Comparison of ENCODE assay signal across 20 cellular contexts in the genomic region with DNA sequence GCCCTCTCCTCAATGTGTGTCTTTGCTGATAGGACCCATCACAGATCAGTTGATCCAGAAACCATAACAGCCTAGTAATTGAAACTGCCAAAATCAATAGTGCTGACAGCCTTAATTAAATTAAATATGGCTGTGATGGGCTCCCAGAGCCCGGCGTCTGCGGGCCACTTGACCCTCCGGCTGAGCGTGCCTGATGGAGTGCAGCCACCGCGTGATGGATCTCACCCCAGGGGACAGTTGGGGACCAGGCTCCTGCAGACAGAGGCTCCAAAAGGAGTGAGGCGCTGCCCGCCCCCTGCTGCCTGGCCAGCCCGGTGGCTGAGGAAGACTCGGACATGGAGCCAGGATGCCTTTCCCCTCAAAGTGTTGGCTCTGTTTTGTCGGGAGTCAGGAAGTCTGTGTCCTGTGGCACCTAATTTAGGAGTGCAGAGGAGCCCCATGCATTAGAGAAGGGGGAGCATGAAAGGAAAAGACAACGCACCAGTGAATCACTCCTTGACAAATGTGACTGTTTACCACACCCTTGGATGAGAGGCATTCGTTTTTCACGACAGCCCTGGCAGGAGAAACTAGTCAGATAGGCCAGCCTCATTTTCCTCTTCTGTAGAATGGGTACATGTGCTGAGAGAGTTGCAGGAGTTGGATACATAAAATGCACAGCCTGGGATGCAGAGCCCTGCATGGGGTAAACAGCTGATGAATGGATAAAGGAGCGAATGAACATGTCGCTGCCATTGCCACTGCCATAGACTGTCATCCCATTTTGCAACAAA. TPM values are rescaled to one million over a fixed set of nuclear protein-coding genes. Genes with fewer than 3 reads are reported as not detected.
DNase-seq lines count a peak whose midpoint lies in the region; ATAC-seq and TF ChIP-seq lines count a peak whose summit lies in the region.
"Had no signal": no experiment of that assay in that cellular context is flagged by ENCODE, and none has a peak within 500 bp of the region (broad histone marks: within the 10 kb centered on the region; RNA-seq: fewer than 3 reads in every experiment).

No MANE protein-coding gene starts in this region.

- H3K4me2 ChIP-seq in trophoblast cell (ENCODE audit: low read length) = no peak overlapping the region
- H3K4me2 ChIP-seq: BLaER1 treated with 17β-estradiol and CSF1 and Interleukin-3, amounts not matched to agents 10 nM and 100 nM had no signal

- no peak overlapping the region for H2BK5ac ChIP-seq in trophoblast cell (ENCODE audit: low read depth, low read length, poor library complexity)

- no peak for TF ChIP-seq POLR2A in prostate gland (IDR thresholded peaks at IDR 0.05)

- no peaks in the 10 kb centered on the region for H3K4me1 ChIP-seq in prostate gland (replicated peaks)
- no peaks in the 10 kb centered on the region for H3K4me1 ChIP-seq in trophoblast cell (ENCODE audit: control insufficient read depth in 1 of 2, insufficient read depth in 2 of 2, low read length in 2 of 2)

- WGBS in prostate gland = 77% methylated on average over 17 of the region's 17 CpGs
- no CpG with 5 or more reads among the region's 17 CpGs for WGBS in trophoblast cell (ENCODE audit: extremely low coverage, insufficient coverage, insufficient read length)

- no peak overlapping the region for H4K12ac ChIP-seq in trophoblast cell (ENCODE audit: low read depth, low read length)

- H4K8ac ChIP-seq in trophoblast cell (ENCODE audit: low read depth, low read length) = no peak overlapping the region

- no peaks in the 10 kb centered on the region for H3K79me2 ChIP-seq in trophoblast cell (ENCODE audit: control insufficient read depth, insufficient read depth, low read length, poor library complexity)

- H3K27ac ChIP-seq in caudate nucleus (ENCODE audit: low read depth, low read length) (peak overlapping the region; percentile 36), prostate gland (no peak overlapping the region), trophoblast cell (ENCODE audit: low read depth, low read length) (no peak overlapping the region)
- H3K27ac ChIP-seq: BLaER1 treated with 17β-estradiol and CSF1 and Interleukin-3, amounts not matched to agents 10 nM and 100 nM; HL-60 had no signal

- H3K27me3 ChIP-seq in prostate gland (replicated peaks; ENCODE audit: insufficient read depth) (no peaks in the 10 kb centered on the region), trophoblast cell (ENCODE audit: insufficient read depth, low read length) (no peaks in the 10 kb centered on the region)
- H3K27me3 ChIP-seq: BLaER1 treated with 17β-estradiol and CSF1 and Interleukin-3, amounts not matched to agents 10 nM and 100 nM; MG63 had no signal

- H3K79me1 ChIP-seq in trophoblast cell (ENCODE audit: low read length) = no peaks in the 10 kb centered on the region

- no peak for TF ChIP-seq CTCF in prostate gland (IDR thresholded peaks at IDR 0.05)

- no peak for ATAC-seq in HG03571 (IDR thresholded peaks at IDR 0.05; ENCODE audit: unreplicated experiment)

- no peak overlapping the region for H2AFZ ChIP-seq in trophoblast cell (ENCODE audit: insufficient read depth, low read length, poor library complexity)

- H3K9me3 ChIP-seq in prostate gland = no peaks in the 10 kb centered on the region
- peaks cover 7% of the 10 kb centered on the region for H3K9me3 ChIP-seq in trophoblast cell (ENCODE audit: insufficient read depth, low read depth, low read length)
- H3K9me3 ChIP-seq: MG63 had no signal

- H2AK5ac ChIP-seq in trophoblast cell (ENCODE audit: low read length) = no peak overlapping the region

- no peak overlapping the region for H3K9ac ChIP-seq in trophoblast cell (ENCODE audit: low read length)
- H3K9ac ChIP-seq: BLaER1 treated with 17β-estradiol and CSF1 and Interleukin-3, amounts not matched to agents 10 nM and 100 nM had no signal

- H2BK12ac ChIP-seq in trophoblast cell (ENCODE audit: low read length) = no peak overlapping the region

- H3K4ac ChIP-seq in trophoblast cell (ENCODE audit: low read depth, low read length) = no peak overlapping the region

- H3K23ac ChIP-seq in trophoblast cell (ENCODE audit: low read length) = no peak overlapping the region

- H3K18ac ChIP-seq in trophoblast cell (ENCODE audit: low read length) = no peak overlapping the region

- no peak overlapping the region for H3K14ac ChIP-seq in trophoblast cell (ENCODE audit: low read length)

- no peak overlapping the region for H2BK120ac ChIP-seq in trophoblast cell (ENCODE audit: insufficient read depth, low read length, poor library complexity)

- DNase-seq in AG20443 (ENCODE audit: low spot score) = peak; percentile 37
- peak; percentile 52 for DNase-seq in NCI-H2227 (lab: John Stamatoyannopoulos, UW; ENCODE audit: unreplicated experiment)
- no peak for DNase-seq in caudate nucleus (lab: John Stamatoyannopoulos, UW)
- peak; percentile 36 for DNase-seq in left kidney (ENCODE audit: low read depth, low spot score)
- no peak for DNase-seq in prostate gland (ENCODE audit: low spot score)
- no peak for DNase-seq in trophoblast cell
- DNase-seq in inferior parietal cortex (ENCODE audit: extremely low spot score) = no peak
- DNase-seq: CD8-positive, alpha-beta memory T cell; DMS79; H7; HFFc6; IMR-90; Karpas-422; MG63; NCI-H1048; NCI-H2081; NCI-H510A treated with DMSO at 0.1 percent for 48 hours had no signal

- no peaks in the 10 kb centered on the region for H3K36me3 ChIP-seq in prostate gland
- no peaks in the 10 kb centered on the region for H3K36me3 ChIP-seq in trophoblast cell (ENCODE audit: control insufficient read depth in 1 of 2, insufficient read depth in 2 of 2, low read length in 2 of 2)
- H3K36me3 ChIP-seq: MG63 had no signal

- intact Hi-C loops in prostate gland (cut with DNase I) = no loop called here

- H3K4me3 ChIP-seq in prostate gland (no peak overlapping the region), trophoblast cell (ENCODE audit: low read depth, low read length) (no peak overlapping the region)
- H3K4me3 ChIP-seq: BLaER1 treated with 17β-estradiol and CSF1 and Interleukin-3, amounts not matched to agents 10 nM and 100 nM; MG63 had no signal

- H4K91ac ChIP-seq in trophoblast cell (ENCODE audit: low read depth, low read length) = no peak overlapping the region

RNA-seq across cellular contexts. Expression of gene MSX1, which starts 40.8 kb away (rescaled TPM):
- total RNA-seq in prostate gland = 1 to 10 TPM; 2.2 to 4.2 TPM
- 62.1 and 63.6 TPM in 2 replicates for polyA plus RNA-seq in trophoblast cell (2013)
- polyA plus RNA-seq: CD8-positive, alpha-beta memory T cell had no signal

Comparison
In these comparisons a context has a peak if more than half of its experiments do, and no peak if none do; other contexts are left out.
1. DNase-seq: peak in AG20443 (single experiment), NCI-H2227 (single experiment) and left kidney (single experiment); none in caudate nucleus (0 of 61), prostate gland (single experiment), trophoblast cell (0 of 2) and inferior parietal cortex (single experiment).